ENCODE assay signal across 31 cellular contexts in the genomic region with DNA sequence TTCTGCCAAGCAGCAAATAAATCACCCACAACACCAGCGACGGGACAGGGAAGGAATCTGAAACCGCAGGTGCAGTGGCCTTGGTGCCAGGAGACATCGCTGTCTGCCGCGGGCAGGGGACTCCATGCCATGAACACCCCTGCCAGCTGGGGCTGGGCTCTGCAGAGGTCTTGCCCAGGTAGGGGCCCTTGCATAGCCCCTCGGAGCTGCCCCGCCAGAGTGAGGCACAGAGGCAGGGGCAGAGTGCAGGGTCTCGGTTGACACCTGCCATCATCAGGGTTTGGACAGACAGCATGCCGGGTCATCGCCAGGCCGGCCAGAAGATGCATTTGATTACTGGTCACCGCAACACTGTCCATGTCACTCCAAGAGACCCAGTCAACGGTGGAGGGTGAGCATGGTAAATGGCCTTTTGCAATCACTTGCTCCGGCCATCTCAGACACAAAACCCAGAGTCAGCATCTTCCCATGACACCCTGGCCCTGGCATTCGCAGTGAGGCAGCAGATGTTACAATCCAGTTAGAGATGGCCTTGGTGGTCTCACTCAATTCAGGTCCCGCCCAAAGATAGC.
DNase-seq lines count a peak whose midpoint lies in the region; ATAC-seq and TF ChIP-seq lines count a peak whose summit lies in the region.
"Had no signal": no experiment of that assay in that cellular context is flagged by ENCODE, and none has a peak within 500 bp of the region (broad histone marks: within the 10 kb centered on the region; RNA-seq: fewer than 3 reads in every experiment).

No MANE protein-coding gene starts in this region.

- H3K27me3 ChIP-seq in KMS-11 (ENCODE audit: insufficient read depth, low read depth): peaks cover 6% of the 10 kb centered on the region; the same call in 1 of the 2 replicates
- H3K27me3 ChIP-seq in dorsolateral prefrontal cortex: peaks cover 0 to 3% (median 0%) of the 10 kb centered on the region in 45 donors
- H3K27me3 ChIP-seq in sigmoid colon: no peaks in the 10 kb centered on the region
- H3K27me3 ChIP-seq in brain microvascular endothelial cell (replicated peaks): no peaks in the 10 kb centered on the region
- H3K27me3 ChIP-seq: ascending aorta, cardiac muscle cell, upper lobe of left lung had no signal

- WGBS in sigmoid colon, 2 donors: 71 to 86% methylated on average over 17 of the region's 17 CpGs

- no peak overlapping the region for H3K9ac ChIP-seq in KMS-11
- H3K9ac ChIP-seq: GM23248 had no signal

- H3K4me1 ChIP-seq in KMS-11 (ENCODE audit: low read depth, poor library complexity, severe bottlenecking) (peaks cover 43% of the 10 kb centered on the region), sigmoid colon (no peaks in the 10 kb centered on the region)
- H3K4me1 ChIP-seq: Caco-2, upper lobe of left lung had no signal

- no peaks in the 10 kb centered on the region for H3K79me2 ChIP-seq in KMS-11 (ENCODE audit: insufficient read depth, low read depth)

- H3K4me1 Mint-ChIP-seq in activated naive CD8-positive, alpha-beta T cell treated with anti-CD3 and anti-CD28 coated beads, Interleukin-2, amount 10 ng/mL, durations not matched to agents 7 days and 5 days: no peaks in the 10 kb centered on the region
- H3K4me1 Mint-ChIP-seq in activated naive CD8-positive, alpha-beta T cell treated with anti-CD3 and anti-CD28 coated beads, Interleukin-2, amount 50 U/mL, for 24 hours: no peaks in the 10 kb centered on the region
- H3K4me1 Mint-ChIP-seq: activated CD4-positive, alpha-beta memory T cell treated with anti-CD3 and anti-CD28 coated beads, Interleukin-2, amount 10 ng/mL, durations not matched to agents 7 days and 5 days; naive B cell; stimulated activated naive B cell treated with anti-CD40 and anti-IgM and Interleukin-4, amounts not matched to agents 10 μg/mL and 1 μg/mL and 100 μg/mL, for 72 hours had no signal

- H3K36me3 Mint-ChIP-seq in activated naive CD8-positive, alpha-beta T cell treated with anti-CD3 and anti-CD28 coated beads, Interleukin-2, amount 10 ng/mL, durations not matched to agents 7 days and 5 days: no peaks in the 10 kb centered on the region
- no peaks in the 10 kb centered on the region for H3K36me3 Mint-ChIP-seq in activated naive CD8-positive, alpha-beta T cell treated with anti-CD3 and anti-CD28 coated beads, Interleukin-2, amount 50 U/mL, for 24 hours (ENCODE audit: low read depth)
- H3K36me3 Mint-ChIP-seq: activated naive CD4-positive, alpha-beta T cell treated with anti-CD3 and anti-CD28 coated beads, Interleukin-2, amount 50 U/mL, for 72 hours; stimulated activated naive B cell treated with anti-CD40 and anti-IgM and Interleukin-4, amounts not matched to agents 10 μg/mL and 1 μg/mL and 100 μg/mL, for 72 hours had no signal

- no peak for TF ChIP-seq EP300 in sigmoid colon (IDR thresholded peaks at IDR 0.05)

- no peak for TF ChIP-seq POLR2A in sigmoid colon (IDR thresholded peaks at IDR 0.05)

- intact Hi-C loops in dorsolateral prefrontal cortex (cut with DNase I) (no loop called here), sigmoid colon (cut with DNase I) (no loop called here)

- POLR2A ChIA-PET in activated naive CD8-positive, alpha-beta T cell treated with anti-CD3 and anti-CD28 coated beads, Interleukin-2, amount 10 ng/mL, durations not matched to agents 7 days and 5 days (lab: Charles Lee): no interaction called here

- H3K27ac Mint-ChIP-seq in activated naive CD8-positive, alpha-beta T cell treated with anti-CD3 and anti-CD28 coated beads, Interleukin-2, amount 10 ng/mL, durations not matched to agents 7 days and 5 days: no peak overlapping the region
- no peak overlapping the region for H3K27ac Mint-ChIP-seq in activated naive CD8-positive, alpha-beta T cell treated with anti-CD3 and anti-CD28 coated beads, Interleukin-2, amount 50 U/mL, for 24 hours
- H3K27ac Mint-ChIP-seq: activated CD4-positive, alpha-beta memory T cell treated with anti-CD3 and anti-CD28 coated beads, Interleukin-2, amount 10 ng/mL, durations not matched to agents 7 days and 5 days; activated naive CD4-positive, alpha-beta T cell treated with anti-CD3 and anti-CD28 coated beads, Interleukin-2, amount 50 U/mL, for 72 hours; stimulated activated naive B cell treated with anti-CD40 and anti-IgM and Interleukin-4, amounts not matched to agents 10 μg/mL and 1 μg/mL and 100 μg/mL, for 72 hours; T-helper 1 cell treated with Interleukin-12 subunit alpha and Interleukin-12 subunit beta and Interleukin-4 antibody, amounts not matched to agents 30 μg/mL and 1 μg/mL, for 36 hours had no signal

- no peak for ATAC-seq in activated naive CD8-positive, alpha-beta T cell treated with anti-CD3 and anti-CD28 coated beads, Interleukin-2, amount 10 ng/mL, durations not matched to agents 7 days and 5 days (ENCODE audit: low read depth)
- no peak for ATAC-seq in activated naive CD8-positive, alpha-beta T cell treated with anti-CD3 and anti-CD28 coated beads, Interleukin-2, amount 50 U/mL, for 24 hours
- ATAC-seq in GM18861 (IDR thresholded peaks at IDR 0.05; ENCODE audit: unreplicated experiment): no peak
- ATAC-seq: activated naive CD4-positive, alpha-beta T cell treated with anti-CD3 and anti-CD28 coated beads, Interleukin-2, amount 50 U/mL, for 72 hours; left lobe of liver; SK-N-SH treated with all-trans-retinoic acid at 6 μM for 48 hours; stimulated activated naive B cell treated with anti-CD40 and anti-IgM and Interleukin-4, amounts not matched to agents 10 μg/mL and 1 μg/mL and 100 μg/mL, for 72 hours had no signal

- TF ChIP-seq CTCF in KMS-11 (conservative IDR thresholded peaks at IDR 0.05; ENCODE audit: low read depth, low read length) (no peak), dorsolateral prefrontal cortex (IDR thresholded peaks at IDR 0.05 in 54 of 56, conservative IDR thresholded peaks at IDR 0.05 in 2 of 56; ENCODE audit: low read depth in 1 of 56, partially characterized antibody in 56 of 56) (no peak), sigmoid colon (IDR thresholded peaks at IDR 0.05) (no peak), brain microvascular endothelial cell (IDR thresholded peaks at IDR 0.05; ENCODE audit: low read depth, low read length, missing control alignments) (no peak)

- H3K36me3 ChIP-seq in KMS-11 (ENCODE audit: insufficient read depth) (no peaks in the 10 kb centered on the region), sigmoid colon (no peaks in the 10 kb centered on the region), brain microvascular endothelial cell (replicated peaks) (no peaks in the 10 kb centered on the region)
- H3K36me3 ChIP-seq: ascending aorta, cardiac muscle cell, upper lobe of left lung had no signal

- H3K27me3 Mint-ChIP-seq in activated naive CD8-positive, alpha-beta T cell treated with anti-CD3 and anti-CD28 coated beads, Interleukin-2, amount 10 ng/mL, durations not matched to agents 7 days and 5 days: peaks cover 2% of the 10 kb centered on the region
- H3K27me3 Mint-ChIP-seq in activated naive CD8-positive, alpha-beta T cell treated with anti-CD3 and anti-CD28 coated beads, Interleukin-2, amount 50 U/mL, for 24 hours: peaks cover 2% of the 10 kb centered on the region

- no peak overlapping the region; the same call in 1 of the 2 replicates for H3K4me2 ChIP-seq in KMS-11

- no peak overlapping the region for H2AFZ ChIP-seq in KMS-11 (ENCODE audit: low read depth)
- H2AFZ ChIP-seq: GM23248 had no signal

- in situ Hi-C loops in brain microvascular endothelial cell (cut with HindIII; ENCODE audit: low pct_ligation_motif_present, low sequenced_read_pairs): no loop called here

- H3K27ac ChIP-seq in KMS-11 (peak overlapping the region; percentile 22; the same call in 1 of the 2 replicates), dorsolateral prefrontal cortex (no peak overlapping the region), sigmoid colon (no peak overlapping the region), brain microvascular endothelial cell (no peak overlapping the region)
- H3K27ac ChIP-seq: ascending aorta, cardiac muscle cell, coronary artery, epithelial cell of prostate, GM23248, HL-60, RWPE1, skin epidermis, upper lobe of left lung had no signal

- H3K9me3 Mint-ChIP-seq in activated naive CD8-positive, alpha-beta T cell treated with anti-CD3 and anti-CD28 coated beads, Interleukin-2, amount 10 ng/mL, durations not matched to agents 7 days and 5 days: peaks cover 5% of the 10 kb centered on the region
- H3K9me3 Mint-ChIP-seq in activated naive CD8-positive, alpha-beta T cell treated with anti-CD3 and anti-CD28 coated beads, Interleukin-2, amount 50 U/mL, for 24 hours: peaks cover 5% of the 10 kb centered on the region

- no peaks in the 10 kb centered on the region for H4K20me1 ChIP-seq in KMS-11 (ENCODE audit: insufficient read depth)

- peaks cover 0 to 7% (median 5%) of the 10 kb centered on the region in 4 donors for H3K9me3 ChIP-seq in sigmoid colon

- peak; percentile 18 for DNase-seq in activated naive CD8-positive, alpha-beta T cell treated with anti-CD3 and anti-CD28 coated beads, Interleukin-2, amount 10 ng/mL, durations not matched to agents 7 days and 5 days
- no peak for DNase-seq in activated naive CD8-positive, alpha-beta T cell treated with anti-CD3 and anti-CD28 coated beads, Interleukin-2, amount 50 U/mL, for 24 hours
- DNase-seq in dorsolateral prefrontal cortex (peak in 6 of 10 donors; percentile 14 to 41 (median 20)), sigmoid colon (peak; percentile 58), brain microvascular endothelial cell (no peak)
- DNase-seq in activated CD4-positive, alpha-beta T cell treated with anti-CD3 and anti-CD28 coated beads for 1 hour: no peak
- DNase-seq: activated CD4-positive, alpha-beta memory T cell treated with anti-CD3 and anti-CD28 coated beads, Interleukin-2, amount 10 ng/mL, durations not matched to agents 7 days and 5 days; C1 segment of cervical spinal cord; effector memory CD4-positive, alpha-beta T cell; GM23248; KG1; midbrain; naive B cell; NCI-H2081 treated with DMSO at 0.1 percent for 48 hours; NCI-H510A; stimulated activated naive B cell treated with anti-CD40 and anti-IgM and Interleukin-4, amounts not matched to agents 10 μg/mL and 1 μg/mL and 100 μg/mL, for 72 hours had no signal

- no peak overlapping the region for H3K4me3 Mint-ChIP-seq in activated naive CD8-positive, alpha-beta T cell treated with anti-CD3 and anti-CD28 coated beads, Interleukin-2, amount 10 ng/mL, durations not matched to agents 7 days and 5 days
- H3K4me3 Mint-ChIP-seq in activated naive CD8-positive, alpha-beta T cell treated with anti-CD3 and anti-CD28 coated beads, Interleukin-2, amount 50 U/mL, for 24 hours: no peak overlapping the region
- H3K4me3 Mint-ChIP-seq: activated CD4-positive, alpha-beta memory T cell treated with anti-CD3 and anti-CD28 coated beads, Interleukin-2, amount 10 ng/mL, durations not matched to agents 7 days and 5 days; stimulated activated naive B cell treated with anti-CD40 and anti-IgM and Interleukin-4, amounts not matched to agents 10 μg/mL and 1 μg/mL and 100 μg/mL, for 72 hours; T-helper 1 cell treated with Interleukin-12 subunit alpha and Interleukin-12 subunit beta and Interleukin-4 antibody, amounts not matched to agents 30 μg/mL and 1 μg/mL, for 36 hours had no signal

- no peak overlapping the region for H3K4me3 ChIP-seq in KMS-11 (IDR thresholded peaks at IDR 0.05; ENCODE audit: insufficient read depth, low read depth, low read length)
- no peak overlapping the region for H3K4me3 ChIP-seq in dorsolateral prefrontal cortex
- no peak overlapping the region for H3K4me3 ChIP-seq in sigmoid colon
- no peak overlapping the region for H3K4me3 ChIP-seq in brain microvascular endothelial cell (ENCODE audit: low read depth, low read length)
- H3K4me3 ChIP-seq: ascending aorta, cardiac muscle cell, coronary artery, GM23248, skin epidermis, upper lobe of left lung had no signal

Comparison
In these comparisons a context has a peak if more than half of its experiments do, and no peak if none do; other contexts are left out.
1. DNase-seq: peak in activated naive CD8-positive, alpha-beta T cell treated with anti-CD3 and anti-CD28 coated beads, Interleukin-2, amount 10 ng/mL, durations not matched to agents 7 days and 5 days (single experiment), dorsolateral prefrontal cortex (6 of 10) and sigmoid colon (single experiment); none in activated naive CD8-positive, alpha-beta T cell treated with anti-CD3 and anti-CD28 coated beads, Interleukin-2, amount 50 U/mL, for 24 hours (single experiment), brain microvascular endothelial cell (single experiment) and activated CD4-positive, alpha-beta T cell treated with anti-CD3 and anti-CD28 coated beads for 1 hour (single experiment).